Comparison of ENCODE assay signal across 10 cellular contexts in the genomic region with DNA sequence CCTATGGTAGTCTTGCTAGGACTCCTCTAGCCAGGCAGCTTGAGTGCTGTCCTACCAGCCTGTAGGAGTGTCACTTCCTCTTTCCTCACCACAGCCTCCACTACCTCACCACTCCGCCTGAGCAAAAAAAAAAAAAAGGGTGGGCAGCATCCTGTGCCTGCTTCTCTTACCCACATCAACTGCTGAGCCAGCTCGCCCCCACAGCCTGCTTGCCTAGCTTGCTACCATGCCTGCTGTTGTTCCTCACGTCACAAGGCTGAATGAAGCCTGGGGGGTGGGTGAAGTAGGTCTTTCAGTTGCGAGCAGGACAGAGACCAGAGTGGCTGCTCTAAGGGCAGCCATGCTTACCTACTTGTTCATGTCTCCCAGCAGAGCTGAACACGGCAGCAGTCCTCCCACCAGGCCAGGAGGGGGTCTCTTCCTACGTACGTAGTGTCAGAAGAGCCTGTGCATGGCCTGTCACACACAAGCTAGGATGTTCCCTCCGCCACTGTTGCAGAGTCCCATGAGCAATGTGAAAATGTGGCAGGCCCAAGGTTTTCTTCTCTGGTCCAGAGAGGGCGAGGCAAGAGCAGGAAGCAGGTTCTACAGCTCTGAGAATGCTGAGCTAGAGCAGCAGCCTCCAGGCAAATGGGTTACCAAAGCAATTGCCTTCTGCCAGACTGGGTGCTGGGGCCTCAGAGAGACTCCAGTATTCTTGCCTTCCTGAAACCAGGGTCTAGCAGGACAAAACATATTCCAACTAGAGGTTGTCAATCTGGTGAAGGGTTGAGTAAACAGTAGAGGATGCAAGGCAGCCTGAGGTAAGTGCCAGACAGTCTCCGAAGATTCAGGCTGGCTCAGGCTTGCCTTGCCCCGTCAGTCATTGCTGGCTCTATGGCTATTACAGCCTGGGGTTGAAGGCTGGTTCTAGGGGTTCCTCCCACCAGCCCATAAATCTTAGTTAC. TPM values are rescaled to one million over a fixed set of nuclear protein-coding genes. Genes with fewer than 3 reads are reported as not detected.
DNase-seq lines count a peak whose midpoint lies in the region; ATAC-seq and TF ChIP-seq lines count a peak whose summit lies in the region.
"Had no signal": no experiment of that assay in that cellular context is flagged by ENCODE, and none has a peak within 500 bp of the region (broad histone marks: within the 10 kb centered on the region; RNA-seq: fewer than 3 reads in every experiment).

No MANE protein-coding gene starts in this region.

- peak overlapping the region; percentile 98 for H3K27ac Mint-ChIP-seq in activated naive CD8-positive, alpha-beta T cell

- H3K36me3 Mint-ChIP-seq in activated naive CD8-positive, alpha-beta T cell: peaks cover 20% of the 10 kb centered on the region

- H3K27me3 Mint-ChIP-seq in activated naive CD8-positive, alpha-beta T cell: no peaks in the 10 kb centered on the region

- ATAC-seq in GM18868 (IDR thresholded peaks at IDR 0.05; ENCODE audit: unreplicated experiment): peak; percentile 95
- peak; percentile 84 for ATAC-seq in HG03045 (IDR thresholded peaks at IDR 0.05; ENCODE audit: unreplicated experiment)
- peak; percentile 66 for ATAC-seq in lung (ENCODE audit: insufficient read depth, low FRiP score)

- H3K27ac ChIP-seq in lung (ENCODE audit: low read depth in 1 of 2, low read length in 1 of 2): peak overlapping the region in 1 of 2 donors; percentile 78
- H3K27ac ChIP-seq: SJSA1 had no signal

- DNase-seq in SKM-1 (lab: John Stamatoyannopoulos, UW; ENCODE audit: unreplicated experiment) (peak; percentile 92), lung (ENCODE audit: low spot score) (no peak), EL (no peak), hepatic stellate cell (ENCODE audit: low spot score) (no peak)
- DNase-seq in stimulated activated CD8-positive, alpha-beta memory T cell treated with anti-CD3 and anti-CD28 coated beads, Interleukin-7, amount 100 ng/mL, for 24 hours (ENCODE audit: low read depth): peak; percentile 56

- H3K36me3 ChIP-seq in lung (ENCODE audit: control insufficient read depth in 2 of 2, insufficient read depth in 2 of 2, low read length in 2 of 2): peaks cover 31 to 62% of the 10 kb centered on the region in 2 donors

- no peaks in the 10 kb centered on the region for H3K9me3 Mint-ChIP-seq in activated naive CD8-positive, alpha-beta T cell (ENCODE audit: low read depth)

- H3K4me1 Mint-ChIP-seq in activated naive CD8-positive, alpha-beta T cell (ENCODE audit: low read depth): peaks cover 86% of the 10 kb centered on the region

- H3K27me3 ChIP-seq in lung (ENCODE audit: control insufficient read depth, insufficient read depth): no peaks in the 10 kb centered on the region
- H3K27me3 ChIP-seq: SJSA1 had no signal

- WGBS in lung, 2 donors: 44 to 58% methylated on average over 11 of the region's 11 CpGs

- no peak overlapping the region for H3K4me3 ChIP-seq in lung
- H3K4me3 ChIP-seq: SJSA1 had no signal

- no peaks in the 10 kb centered on the region for H3K4me1 ChIP-seq in lung (ENCODE audit: control insufficient read depth in 2 of 2, insufficient read depth in 2 of 2, low read length in 2 of 2)
- H3K4me1 ChIP-seq: SJSA1 had no signal

- H3K4me3 Mint-ChIP-seq in activated naive CD8-positive, alpha-beta T cell: peak overlapping the region; percentile 85

- no peaks in the 10 kb centered on the region for H3K9me3 ChIP-seq in lung (ENCODE audit: control insufficient read depth in 2 of 2, insufficient read depth in 1 of 2, low read length in 1 of 2)
- H3K9me3 ChIP-seq: SJSA1 had no signal

- no peak for TF ChIP-seq CTCF in lung (IDR thresholded peaks at IDR 0.05; ENCODE audit: control extremely low read depth, extremely low read depth)

RNA-seq across cellular contexts. Expression of a gene that starts 8.0 kb away (rescaled TPM):
- total RNA-seq in lung: 10 to 100 TPM; 18.2 to 45.0 TPM
- 10 to 100 TPM; 25.0 to 53.6 TPM for polyA plus RNA-seq in lung

RNA-seq across cellular contexts. Expression of a gene that starts 14.6 kb away (rescaled TPM):
- 10 to 100 TPM; 25.7 to 90.3 TPM for total RNA-seq in lung
- polyA plus RNA-seq in lung: 100 to 1,000 TPM in 1 of 2 donors, 10 to 100 TPM in 1; 31.1 to 104 TPM

RNA-seq across cellular contexts. Expression of a gene that starts 24.9 kb away (rescaled TPM):
- total RNA-seq in lung: 10 to 100 TPM; 61.0 to 72.8 TPM
- 10 to 100 TPM; 19.4 to 41.2 TPM for polyA plus RNA-seq in lung

RNA-seq across cellular contexts. Expression of a gene that starts 28.1 kb away (rescaled TPM):
- total RNA-seq in lung: 1 to 10 TPM in 1 of 2 donors, under 1 TPM in 1; 0.20 to 1.1 TPM
- under 1 TPM; 0.37 TPM for polyA plus RNA-seq in lung
- total RNA-seq: SJSA1, skeletal muscle tissue had no signal

RNA-seq across cellular contexts. Expression of a gene that starts 34.0 kb away (rescaled TPM):
- total RNA-seq in lung: 10 to 100 TPM in 1 of 2 donors, 1 to 10 TPM in 1; 8.7 to 22.3 TPM
- 10 to 100 TPM; 12.4 to 14.0 TPM for polyA plus RNA-seq in lung

Comparison
In these comparisons a context has a peak if more than half of its experiments do, and no peak if none do; other contexts are left out.
1. DNase-seq: peak in SKM-1 (single experiment) and stimulated activated CD8-positive, alpha-beta memory T cell treated with anti-CD3 and anti-CD28 coated beads, Interleukin-7, amount 100 ng/mL, for 24 hours (single experiment); none in lung (single experiment), EL (single experiment) and hepatic stellate cell (single experiment).
2. Peak in every context shown above with its lines, with median percentiles within 50 percentile points of each other: ATAC-seq.